ENCODE assay signal across 8 cellular contexts in genomic region chr2:240437861-240438809, GRCh38. TPM values are rescaled to one million over a fixed set of nuclear protein-coding genes. Genes with fewer than 3 reads are reported as not detected.
DNase-seq lines count a peak whose midpoint lies in the region; ATAC-seq, FAIRE-seq and TF ChIP-seq lines count a peak whose summit lies in the region.

No MANE protein-coding gene starts in this region.

- intact Hi-C loops in left cardiac atrium (cut with DNase I), result loop anchor here (1.0 to 10.0 kb wide), 4 partner anchors 53 to 205 kb away; no protein-coding TSS in a partner anchor
- intact Hi-C loops in sigmoid colon (cut with DNase I), result loop anchor here (1.0 to 5.0 kb wide), 5 partner anchors 66 to 301 kb away; partner anchors contain the start of genes COPS9 and RNPEPL1

- FAIRE-seq in D721Med (lab: Jason Lieb, UNC), result no peak

- H3K9me3 ChIP-seq in sigmoid colon, result no peaks in the 10 kb centered on the region

- H3K27ac ChIP-seq in sigmoid colon, result peak overlapping the region in 2 of 4 donors; percentile 40 to 93

- no peaks in the 10 kb centered on the region for H3K27me3 ChIP-seq in sigmoid colon

- H3K4me1 ChIP-seq in sigmoid colon, result peaks cover 0 to 46% (median 42%) of the 10 kb centered on the region in 4 donors

- peak overlapping the region in 2 of 4 donors; percentile 65 to 86 for H3K4me3 ChIP-seq in sigmoid colon

- DNase-seq in D721Med (ENCODE audit: insufficient read length, low spot score) (peak; percentile 96), HuH-7 (ENCODE audit: low spot score) (peak; percentile 96), T-helper 1 cell (peak; percentile 36 to 61 (median 50)), amniotic stem cell (lab: John Stamatoyannopoulos, UW) (peak; percentile 42), left cardiac atrium (peak; percentile 75), sigmoid colon (peak; percentile 86)

- peak; percentile 84 for TF ChIP-seq CTCF in D721Med (IDR thresholded peaks at IDR 0.05; ENCODE audit: insufficient read depth, missing control alignments)
- peak; percentile 85 to 98 (median 90) for TF ChIP-seq CTCF in sigmoid colon (IDR thresholded peaks at IDR 0.05)

- 28 to 29% methylated on average over 24 of the region's 24 CpGs for WGBS in sigmoid colon, 2 donors

- no peak for TF ChIP-seq POLR2A in sigmoid colon (IDR thresholded peaks at IDR 0.05)

- H3K36me3 ChIP-seq in sigmoid colon, result no peaks in the 10 kb centered on the region

- no peak for TF ChIP-seq EP300 in sigmoid colon (IDR thresholded peaks at IDR 0.05)

- ATAC-seq in left cardiac atrium, result peak; percentile 48 to 51
- ATAC-seq in GM19324 (IDR thresholded peaks at IDR 0.05; ENCODE audit: low FRiP score, unreplicated experiment), result no peak
- no peak for ATAC-seq in HG03095 (IDR thresholded peaks at IDR 0.05; ENCODE audit: unreplicated experiment)

RNA-seq across cellular contexts. Expression of gene GPC1, which starts 2.7 kb away (rescaled TPM):
- total RNA-seq in left cardiac atrium (10 to 100 TPM; 74.6 to 78.4 TPM), sigmoid colon (10 to 100 TPM in 3 of 4 donors, 1 to 10 TPM in 1; 7.2 to 30.7 (median 23.7) TPM)
- polyA plus RNA-seq in sigmoid colon, result 10 to 100 TPM in 1 of 3 donors, 1 to 10 TPM in 2; 3.0 to 15.8 (median 7.2) TPM

Comparison
In these comparisons a context has a peak if more than half of its experiments do, and no peak if none do; other contexts are left out.
1. DNase-seq: peak in every context shown above with its lines; median percentile 96 in D721Med; 96 in HuH-7; 86 in sigmoid colon; 75 in left cardiac atrium; 50 in T-helper 1 cell; 42 in amniotic stem cell.
2. ATAC-seq: peak in left cardiac atrium (2 of 2); none in GM19324 (single experiment) and HG03095 (single experiment).